ENCODE assay signal across 8 cellular contexts in genomic region chr22:23216331-23217170, GRCh38. TPM values are rescaled to one million over a fixed set of nuclear protein-coding genes. Genes with fewer than 3 reads are reported as not detected.
A peak's percentile ranks its signal among the peaks of the same experiment; 100 is the strongest.
DNase-seq lines count a peak whose midpoint lies in the region; ATAC-seq and TF ChIP-seq lines count a peak whose summit lies in the region.

No MANE protein-coding gene starts in this region.

- H3K4me3 ChIP-seq in mammary epithelial cell (replicated peaks in 1 of 3; ENCODE audit: insufficient read depth in 1 of 3, low read depth in 2 of 3, low read length in 3 of 3) (no peak overlapping the region), uterus (no peak overlapping the region)

- H3K27ac Mint-ChIP-seq in MCF 10A (ENCODE audit: low read depth, unreplicated experiment) (no peak overlapping the region), memory B cell (no peak overlapping the region)

- peak; percentile 71 for ATAC-seq in activated T-cell treated with anti-CD3 and anti-CD28 coated beads, Interleukin-2, amount 50 U/mL, for 4 hours
- ATAC-seq in memory B cell (ENCODE audit: low read depth) (peak; percentile 17), HG03045 (IDR thresholded peaks at IDR 0.05; ENCODE audit: unreplicated experiment) (no peak)

- no peaks in the 10 kb centered on the region for H3K9me3 Mint-ChIP-seq in MCF 10A (ENCODE audit: unreplicated experiment)
- no peaks in the 10 kb centered on the region for H3K9me3 Mint-ChIP-seq in activated T-cell treated with anti-CD3 and anti-CD28 coated beads, Interleukin-2, amount 50 U/mL, for 4 hours
- H3K9me3 Mint-ChIP-seq in memory B cell: no peaks in the 10 kb centered on the region

- TF ChIP-seq POLR2A in uterus (IDR thresholded peaks at IDR 0.05): no peak

- H3K4me3 Mint-ChIP-seq in MCF 10A (ENCODE audit: unreplicated experiment) (no peak overlapping the region), memory B cell (peak overlapping the region; percentile 7)
- peak overlapping the region; percentile 59 for H3K4me3 Mint-ChIP-seq in activated T-cell treated with anti-CD3 and anti-CD28 coated beads, Interleukin-2, amount 50 U/mL, for 4 hours

- H3K4me2 ChIP-seq in mammary epithelial cell (ENCODE audit: insufficient read depth, low read depth, low read length): no peak overlapping the region

- no peak overlapping the region for H3K9ac ChIP-seq in mammary epithelial cell (ENCODE audit: insufficient read depth, low read length)

- H3K27ac ChIP-seq in mammary epithelial cell (ENCODE audit: insufficient read depth, low read depth, low read length): no peak overlapping the region
- H3K27ac ChIP-seq in uterus: peak overlapping the region; percentile 9 to 59

- intact Hi-C loops in MCF 10A (cut with micrococcal nuclease) (no loop called here), mammary epithelial cell (cut with micrococcal nuclease) (no loop called here), uterus (cut with DNase I; ENCODE audit: low total_unique reads) (no loop called here)

- peaks cover 33% of the 10 kb centered on the region for H3K4me1 Mint-ChIP-seq in MCF 10A (ENCODE audit: insufficient read depth, unreplicated experiment)
- peaks cover 92% of the 10 kb centered on the region for H3K4me1 Mint-ChIP-seq in activated T-cell treated with anti-CD3 and anti-CD28 coated beads, Interleukin-2, amount 50 U/mL, for 4 hours (ENCODE audit: low read depth)
- peaks cover 43% of the 10 kb centered on the region for H3K4me1 Mint-ChIP-seq in memory B cell

- DNase-seq in MCF 10A (ENCODE audit: unreplicated experiment) (peak; percentile 21), mammary epithelial cell (no peak), memory B cell (ENCODE audit: low spot score in 2 of 2) (no peak), uterus (no peak), NCI-H748 treated with DMSO at 0.1 percent for 48 hours (lab: John Stamatoyannopoulos, UW) (no peak), GM20000 (ENCODE audit: low spot score) (no peak)
- peak; percentile 30 for DNase-seq in activated T-cell treated with anti-CD3 and anti-CD28 coated beads, Interleukin-2, amount 50 U/mL, for 4 hours

- H3K27me3 ChIP-seq in mammary epithelial cell (ENCODE audit: insufficient read depth, low read length): no peaks in the 10 kb centered on the region
- H3K27me3 ChIP-seq in uterus: no peaks in the 10 kb centered on the region

- peaks cover 100% of the 10 kb centered on the region for H3K79me2 ChIP-seq in mammary epithelial cell (ENCODE audit: insufficient read depth, low read length)

- H2AFZ ChIP-seq in mammary epithelial cell (ENCODE audit: low read depth, low read length): no peak overlapping the region

- 89% methylated on average over 13 of the region's 16 CpGs for WGBS in mammary epithelial cell (ENCODE audit: low coverage, missing lambda C conversion rate)

- POLR2A ChIA-PET in MCF 10A (lab: Yijun Ruan, JAX): interaction anchor here (1.4 kb wide), 1 partner anchor 34 kb away, joined by 3 read pairs; no protein-coding TSS in a partner anchor

- dilution Hi-C loops in mammary epithelial cell (cut with HindIII; ENCODE audit: low sequenced_read_pairs): no loop called here

- BruUV-seq in MCF 10A (replicated peaks; lab: Mats Ljungman, UMichigan) (no TSS peak), mammary epithelial cell (replicated peaks; lab: Mats Ljungman, UMichigan) (no TSS peak)

- H3K36me3 ChIP-seq in mammary epithelial cell (ENCODE audit: insufficient read depth, low read length): no peaks in the 10 kb centered on the region
- H3K36me3 ChIP-seq in uterus: no peaks in the 10 kb centered on the region

- CTCF ChIA-PET in MCF 10A (lab: Yijun Ruan, JAX): interaction anchor here (0.8 to 1.2 kb wide), 2 partner anchors 9 kb away, joined by 3 to 4 read pairs; no protein-coding TSS in a partner anchor
- CTCF ChIA-PET in mammary epithelial cell (lab: Charles Lee; ENCODE audit: low non-redundant PET): no interaction called here

- in situ Hi-C loops in mammary epithelial cell (cut with MboI; ENCODE audit: low sequenced_read_pairs in 2 of 2): no loop called here

- no peak for TF ChIP-seq CTCF in MCF 10A (IDR thresholded peaks at IDR 0.05; ENCODE audit: unreplicated experiment)
- TF ChIP-seq CTCF in mammary epithelial cell (conservative IDR thresholded peaks at IDR 0.05 in 1 of 2, IDR thresholded peaks at IDR 0.05 in 1 of 2; ENCODE audit: extremely low read depth in 1 of 2, insufficient read depth in 1 of 2, low read depth in 1 of 2, low read length in 2 of 2): no peak
- no peak for TF ChIP-seq CTCF in uterus (IDR thresholded peaks at IDR 0.05)
- TF ChIP-seq CTCF in GM20000 (IDR thresholded peaks at IDR 0.05; ENCODE audit: extremely low read depth, missing control alignments): no peak

- no peaks in the 10 kb centered on the region for H3K27me3 Mint-ChIP-seq in MCF 10A (ENCODE audit: insufficient read depth, unreplicated experiment)
- no peaks in the 10 kb centered on the region for H3K27me3 Mint-ChIP-seq in activated T-cell treated with anti-CD3 and anti-CD28 coated beads, Interleukin-2, amount 50 U/mL, for 4 hours (ENCODE audit: low read depth)
- no peaks in the 10 kb centered on the region for H3K27me3 Mint-ChIP-seq in memory B cell

- no peaks in the 10 kb centered on the region for H4K20me1 ChIP-seq in mammary epithelial cell (ENCODE audit: insufficient read depth, low read length)

- H3K4me1 ChIP-seq in mammary epithelial cell (ENCODE audit: insufficient read depth, low read length) (peaks cover 42% of the 10 kb centered on the region), uterus (peaks cover 0 to 13% of the 10 kb centered on the region in 2 donors)

- H3K36me3 Mint-ChIP-seq in MCF 10A (ENCODE audit: insufficient read depth, unreplicated experiment) (no peaks in the 10 kb centered on the region), memory B cell (peaks cover 2% of the 10 kb centered on the region)
- peaks cover 2% of the 10 kb centered on the region for H3K36me3 Mint-ChIP-seq in activated T-cell treated with anti-CD3 and anti-CD28 coated beads, Interleukin-2, amount 50 U/mL, for 4 hours (ENCODE audit: insufficient read depth)

- H3K9me3 ChIP-seq in mammary epithelial cell (replicated peaks; ENCODE audit: insufficient read depth, low read length) (no peaks in the 10 kb centered on the region), uterus (no peaks in the 10 kb centered on the region)

RNA-seq across cellular contexts. Expression of gene BCR, which starts 36.2 kb away (rescaled TPM):
- total RNA-seq in MCF 10A (2022) (62.2 and 77.9 TPM in 2 replicates), mammary epithelial cell (10 to 100 TPM; 67.7 to 69.7 TPM), uterus (10 to 100 TPM; 10.6 to 93.3 (median 28.3) TPM)
- polyA plus RNA-seq in mammary epithelial cell: 59.1 TPM
- 235 TPM for polyA minus RNA-seq in mammary epithelial cell
- 10 to 100 TPM; 58.2 to 63.1 (median 61.3) TPM for total RNA-seq in activated T-cell treated with anti-CD3 and anti-CD28 coated beads, Interleukin-2, amount 50 U/mL, for 4 hours

Comparison
In these comparisons a context has a peak if more than half of its experiments do, and no peak if none do; other contexts are left out.
1. DNase-seq: peak in MCF 10A (single experiment) and activated T-cell treated with anti-CD3 and anti-CD28 coated beads, Interleukin-2, amount 50 U/mL, for 4 hours (single experiment); none in mammary epithelial cell (single experiment), memory B cell (0 of 2), uterus (0 of 2), NCI-H748 treated with DMSO at 0.1 percent for 48 hours (single experiment) and GM20000 (single experiment).